In the genomic region with DNA sequence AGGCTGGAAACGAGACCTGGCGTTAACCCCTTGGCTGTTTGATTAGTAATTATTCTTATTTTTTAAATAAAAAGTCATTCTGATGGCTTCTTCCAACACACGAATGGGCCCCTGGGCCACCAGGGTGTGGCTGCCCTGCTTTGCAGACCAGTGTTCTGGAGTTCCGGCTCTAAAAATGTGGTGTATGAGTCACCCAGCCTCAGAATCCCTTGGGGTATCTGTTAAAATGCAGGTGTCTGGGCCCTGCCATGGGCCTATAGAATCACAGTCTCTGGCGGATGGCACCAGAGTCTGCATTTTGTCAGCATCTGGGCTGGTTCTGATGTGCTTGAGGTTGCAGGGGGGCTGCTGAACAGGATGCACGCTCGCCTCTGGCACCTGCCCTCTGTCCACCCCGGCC, we compare ENCODE assay signal across 18 cellular contexts.
"Had no signal": no experiment of that assay in that cellular context is flagged by ENCODE, and none has a peak within 500 bp of the region (broad histone marks: within the 10 kb centered on the region; RNA-seq: fewer than 3 reads in every experiment).

No MANE protein-coding gene starts in this region.

- DNase-seq: activated CD4-positive, alpha-beta memory T cell treated with anti-CD3 and anti-CD28 coated beads, Interleukin-2, amount 10 ng/mL, durations not matched to agents 7 days and 5 days; activated CD4-positive, alpha-beta T cell treated with anti-CD3 and anti-CD28 coated beads for 4 hours; activated CD4-positive, CD25-positive, alpha-beta regulatory T cell; activated gamma-delta T cell treated with Interleukin-2 at 50 U/mL for 16 hours; aorta; effector CD8-positive, alpha-beta T cell; foreskin melanocyte; hypothalamus; left colon; pancreas; psoas muscle; spleen; stimulated activated CD4-positive, alpha-beta T cell treated with anti-CD3 and anti-CD28 coated beads, Interleukin-4, amount 100 ng/mL, for 24 hours; stimulated activated naive CD8-positive, alpha-beta T cell treated with anti-CD3 and anti-CD28 coated beads, Interleukin-15, Interleukin-2, amounts not matched to agents 100 U/mL and 50 U/mL, for 24 hours; T1000 had no signal

- H3K4me3 ChIP-seq: pancreas, psoas muscle, right atrium auricular region, spleen, upper lobe of left lung had no signal

- H3K27ac ChIP-seq: neutrophil, pancreas, psoas muscle, right atrium auricular region, spleen, upper lobe of left lung had no signal

- H3K27me3 ChIP-seq: right atrium auricular region, upper lobe of left lung had no signal

- H3K9me3 ChIP-seq: neutrophil, pancreas, psoas muscle, right atrium auricular region, spleen, upper lobe of left lung had no signal

- H3K36me3 ChIP-seq: pancreas, right atrium auricular region, upper lobe of left lung had no signal
